Comparison of ENCODE assay signal across 12 cellular contexts in genomic region chr10:103881420-103882284, GRCh38. TPM values are rescaled to one million over a fixed set of nuclear protein-coding genes. Genes with fewer than 3 reads are reported as not detected.
DNase-seq lines count a peak whose midpoint lies in the region; ATAC-seq and TF ChIP-seq lines count a peak whose summit lies in the region.
"Had no signal": no experiment of that assay in that cellular context is flagged by ENCODE, and none has a peak within 500 bp of the region (broad histone marks: within the 10 kb centered on the region; RNA-seq: fewer than 3 reads in every experiment).

No MANE protein-coding gene starts in this region.

- H3K4me3 ChIP-seq in upper lobe of right lung = no peak overlapping the region

- no peaks in the 10 kb centered on the region for H3K27me3 ChIP-seq in upper lobe of right lung

- ATAC-seq in upper lobe of right lung (no peak), HG02973 (IDR thresholded peaks at IDR 0.05; ENCODE audit: unreplicated experiment) (no peak)
- ATAC-seq: activated CD8-positive, alpha-beta T cell treated with anti-CD3 and anti-CD28 coated beads, Interleukin-2, amount 10 ng/mL, durations not matched to agents 7 days and 5 days; stimulated activated naive B cell treated with anti-CD40 and anti-IgM and Interleukin-4, amounts not matched to agents 10 μg/mL and 1 μg/mL and 100 μg/mL, for 72 hours had no signal

- DNase-seq in HPDE6-E6E7 (ENCODE audit: extremely low spot score) (peak; percentile 91), NCI-H2196 (lab: John Stamatoyannopoulos, UW; ENCODE audit: unreplicated experiment) (peak; percentile 23), cerebellum (ENCODE audit: low spot score) (peak; percentile 59), myocyte (ENCODE audit: low read depth) (peak; percentile 52), AG20443 (ENCODE audit: low spot score) (no peak), upper lobe of right lung (no peak), germinal center (ENCODE audit: low spot score) (no peak)
- DNase-seq: activated CD8-positive, alpha-beta T cell treated with anti-CD3 and anti-CD28 coated beads, Interleukin-2, amount 10 ng/mL, durations not matched to agents 7 days and 5 days; activated effector memory CD4-positive, alpha-beta T cell treated with anti-CD3 and anti-CD28 coated beads, Interleukin-2, amount 50 U/mL, for 16 hours; stimulated activated CD4-positive, alpha-beta T cell treated with anti-CD3 and anti-CD28 coated beads, Interleukin-4, amount 100 ng/mL, for 24 hours; stimulated activated naive B cell treated with anti-CD40 and anti-IgM and Interleukin-4, amounts not matched to agents 10 μg/mL and 1 μg/mL and 100 μg/mL, for 72 hours had no signal

- peaks cover 75% of the 10 kb centered on the region for H3K36me3 ChIP-seq in upper lobe of right lung

- H3K9me3 ChIP-seq in upper lobe of right lung = no peaks in the 10 kb centered on the region

- TF ChIP-seq CTCF in upper lobe of right lung (IDR thresholded peaks at IDR 0.05) = no peak

- intact Hi-C loops in upper lobe of right lung (cut with DNase I) = no loop called here

- H3K4me1 ChIP-seq in upper lobe of right lung = peaks cover 3% of the 10 kb centered on the region

- H3K27ac ChIP-seq in upper lobe of right lung = no peak overlapping the region

RNA-seq across cellular contexts. Expression of gene SH3PXD2A, which starts 26.3 kb away (rescaled TPM):
- total RNA-seq in cerebellum = 13.3 TPM
- total RNA-seq in myocyte = 38.8 and 48.5 TPM in 2 replicates
- polyA plus RNA-seq in myocyte (2012) = 158 TPM
- 35.2 TPM for total RNA-seq in upper lobe of right lung

RNA-seq across cellular contexts. Expression of gene STN1, which starts 36.3 kb away (rescaled TPM):
- total RNA-seq in cerebellum (7.7 TPM), myocyte (51.2 and 77.2 TPM in 2 replicates), upper lobe of right lung (42.3 TPM)
- 32.0 TPM for polyA plus RNA-seq in myocyte (2012)

Comparison
In these comparisons a context has a peak if more than half of its experiments do, and no peak if none do; other contexts are left out.
1. DNase-seq: peak in HPDE6-E6E7 (single experiment), NCI-H2196 (single experiment), cerebellum (single experiment) and myocyte (single experiment); none in AG20443 (single experiment), upper lobe of right lung (single experiment) and germinal center (single experiment).